In the genomic region with DNA sequence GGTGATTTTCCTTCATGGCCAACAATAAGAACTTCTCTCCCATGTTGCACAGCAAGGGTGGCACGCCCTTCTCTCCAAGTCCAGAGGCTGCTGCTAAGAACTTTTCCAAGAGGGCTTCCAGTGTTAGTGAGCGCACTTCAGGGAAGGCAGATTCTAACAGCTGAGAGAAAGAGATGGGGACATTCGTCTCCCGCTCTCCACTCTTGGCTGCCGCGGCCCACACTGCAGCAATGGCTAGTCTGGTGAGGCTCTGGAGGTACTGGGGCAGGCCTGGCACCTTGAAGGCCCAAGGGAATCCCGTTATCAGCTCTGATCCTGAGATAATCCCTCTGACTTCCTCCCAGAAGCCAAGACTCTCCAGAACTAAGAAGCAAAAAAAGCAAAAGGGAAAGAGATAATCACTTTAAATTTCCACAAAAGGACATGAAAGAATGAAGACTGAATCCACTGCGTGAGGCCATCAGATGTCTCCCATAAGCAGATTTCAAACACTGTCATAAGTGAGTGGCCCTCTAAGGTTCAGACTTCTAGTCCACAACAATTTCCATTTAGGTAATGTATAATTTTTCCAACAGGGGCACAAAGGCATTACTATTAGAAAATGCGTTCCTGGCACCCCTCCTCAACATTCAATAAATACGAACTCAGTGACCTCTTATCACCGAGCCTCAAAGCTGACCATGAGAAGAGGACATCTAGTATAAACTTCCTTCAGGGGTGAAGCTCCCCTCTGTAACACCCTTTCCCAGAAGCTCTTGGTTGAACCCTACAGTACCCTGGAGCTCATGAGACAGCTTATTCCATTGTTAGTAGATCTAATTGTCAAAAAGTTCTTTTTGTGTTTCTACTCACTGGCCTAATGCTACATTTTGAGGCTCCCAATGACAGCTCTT, we compare ENCODE assay signal across 1 cellular context.
TF ChIP-seq lines count a peak whose summit lies in the region.

No MANE protein-coding gene starts in this region.

TF ChIP-seq in SK-N-SH, 30 proteins besides CTCF, POLR2A, EP300 and RAD21 (continued from another document):
- TF ChIP-seq USF1 (IDR thresholded peaks at IDR 0.05; ENCODE audit: borderline replicate concordance, low read depth) (no peak), TEAD4 (IDR thresholded peaks at IDR 0.05; ENCODE audit: borderline replicate concordance, insufficient read depth) (no peak), RXRA (IDR thresholded peaks at IDR 0.05; ENCODE audit: borderline replicate concordance, low read depth) (no peak), NFIC (IDR thresholded peaks at IDR 0.05; ENCODE audit: borderline replicate concordance) (no peak), RCOR1 (IDR thresholded peaks at IDR 0.05; ENCODE audit: low read length) (no peak), GABPA (IDR thresholded peaks at IDR 0.05; ENCODE audit: low read depth) (no peak), JUND (IDR thresholded peaks at IDR 0.05) (no peak), FOXJ3 (CRISPR knock-in tag; IDR thresholded peaks at IDR 0.05) (no peak), FOXM1 (IDR thresholded peaks at IDR 0.05; ENCODE audit: low read depth) (no peak), YY1 (IDR thresholded peaks at IDR 0.05; ENCODE audit: low read depth) (no peak), ELF1 (IDR thresholded peaks at IDR 0.05) (no peak), ZBTB33 (IDR thresholded peaks at IDR 0.05; ENCODE audit: borderline replicate concordance, low read depth) (no peak)
- TF ChIP-seq, protein P1, sequence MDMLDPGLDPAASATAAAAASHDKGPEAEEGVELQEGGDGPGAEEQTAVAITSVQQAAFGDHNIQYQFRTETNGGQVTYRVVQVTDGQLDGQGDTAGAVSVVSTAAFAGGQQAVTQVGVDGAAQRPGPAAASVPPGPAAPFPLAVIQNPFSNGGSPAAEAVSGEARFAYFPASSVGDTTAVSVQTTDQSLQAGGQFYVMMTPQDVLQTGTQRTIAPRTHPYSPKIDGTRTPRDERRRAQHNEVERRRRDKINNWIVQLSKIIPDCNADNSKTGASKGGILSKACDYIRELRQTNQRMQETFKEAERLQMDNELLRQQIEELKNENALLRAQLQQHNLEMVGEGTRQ (IDR thresholded peaks at IDR 0.05; ENCODE audit: borderline replicate concordance, low read depth, low read length) = no peak
- TF ChIP-seq, protein P2, sequence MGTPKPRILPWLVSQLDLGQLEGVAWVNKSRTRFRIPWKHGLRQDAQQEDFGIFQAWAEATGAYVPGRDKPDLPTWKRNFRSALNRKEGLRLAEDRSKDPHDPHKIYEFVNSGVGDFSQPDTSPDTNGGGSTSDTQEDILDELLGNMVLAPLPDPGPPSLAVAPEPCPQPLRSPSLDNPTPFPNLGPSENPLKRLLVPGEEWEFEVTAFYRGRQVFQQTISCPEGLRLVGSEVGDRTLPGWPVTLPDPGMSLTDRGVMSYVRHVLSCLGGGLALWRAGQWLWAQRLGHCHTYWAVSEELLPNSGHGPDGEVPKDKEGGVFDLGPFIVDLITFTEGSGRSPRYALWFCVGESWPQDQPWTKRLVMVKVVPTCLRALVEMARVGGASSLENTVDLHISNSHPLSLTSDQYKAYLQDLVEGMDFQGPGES (IDR thresholded peaks at IDR 0.05; ENCODE audit: low read depth, low read length) = no peak
